In genomic region chr13:108409735-108410134, GRCh38 we compare ENCODE assay signal across 1 cellular context.
TF ChIP-seq lines count a peak whose summit lies in the region.

No MANE protein-coding gene starts in this region.

TF ChIP-seq in SK-N-SH, 30 proteins besides CTCF, POLR2A, EP300 and RAD21:
- TF ChIP-seq EZH2phosphoT487 (IDR thresholded peaks at IDR 0.05; ENCODE audit: borderline replicate concordance, low read depth), result no peak
- no peak for TF ChIP-seq SIN3A (IDR thresholded peaks at IDR 0.05; ENCODE audit: borderline replicate concordance, low read depth, low read length)
- TF ChIP-seq FOXM1 (IDR thresholded peaks at IDR 0.05; ENCODE audit: low read depth), result no peak
- TF ChIP-seq RXRA (IDR thresholded peaks at IDR 0.05; ENCODE audit: borderline replicate concordance, low read depth), result no peak
- no peak for TF ChIP-seq MEF2A (IDR thresholded peaks at IDR 0.05; ENCODE audit: borderline replicate concordance, low read depth)
- TF ChIP-seq FOXJ3 (CRISPR knock-in tag; IDR thresholded peaks at IDR 0.05), result no peak
- TF ChIP-seq GATA2 (CRISPR knock-in tag; IDR thresholded peaks at IDR 0.05), result no peak
- no peak for TF ChIP-seq USF1 (IDR thresholded peaks at IDR 0.05; ENCODE audit: borderline replicate concordance, low read depth)
- no peak for TF ChIP-seq TCF12 (IDR thresholded peaks at IDR 0.05)
- no peak for TF ChIP-seq ELF1 (IDR thresholded peaks at IDR 0.05)
- no peak for TF ChIP-seq CHD2 (IDR thresholded peaks at IDR 0.05; ENCODE audit: low read length, partially characterized antibody)
- TF ChIP-seq JUND (IDR thresholded peaks at IDR 0.05), result no peak
- TF ChIP-seq GABPA (IDR thresholded peaks at IDR 0.05; ENCODE audit: low read depth), result no peak
- TF ChIP-seq USF2 (IDR thresholded peaks at IDR 0.05; ENCODE audit: borderline replicate concordance, low read depth, low read length), result no peak
- TF ChIP-seq POLR2AphosphoS5 (IDR thresholded peaks at IDR 0.05; ENCODE audit: low read depth, low read length), result no peak
- TF ChIP-seq IRF3 (IDR thresholded peaks at IDR 0.05; ENCODE audit: low read depth, low read length), result no peak
- no peak for TF ChIP-seq REST (IDR thresholded peaks at IDR 0.05; ENCODE audit: low read depth, low read length)
- no peak for TF ChIP-seq YY1 (IDR thresholded peaks at IDR 0.05; ENCODE audit: low read depth)
- no peak for TF ChIP-seq TAF1 (IDR thresholded peaks at IDR 0.05; ENCODE audit: borderline replicate concordance, low read depth, low read length)
- TF ChIP-seq PBX3 (IDR thresholded peaks at IDR 0.05), result no peak
